In genomic region chr1:157262422-157262821, GRCh38 we compare ENCODE assay signal across 7 cellular contexts.
"Had no signal": no experiment of that assay in that cellular context is flagged by ENCODE, and none has a peak within 500 bp of the region (broad histone marks: within the 10 kb centered on the region; RNA-seq: fewer than 3 reads in every experiment).

No MANE protein-coding gene starts in this region.

- ATAC-seq: GM23338, HCT116, HepG2 had no signal

- H3K36me3 Mint-ChIP-seq: IgD-negative memory B cell had no signal

- H3K9me3 Mint-ChIP-seq: HFFc6 had no signal

- H3K9me3 ChIP-seq: HAP-1 had no signal

- H3K4me3 Mint-ChIP-seq: GM23338, HFFc6, IgD-negative memory B cell had no signal

- H3K4me1 Mint-ChIP-seq: GM23338, IgD-negative memory B cell had no signal

- H3K4me3 ChIP-seq: GM23338, HAP-1 had no signal

- DNase-seq: HFFc6 had no signal

- H3K27ac ChIP-seq: HL-60 had no signal

- H3K27ac Mint-ChIP-seq: GM23338, HFFc6, IgD-negative memory B cell had no signal

- H3K36me3 ChIP-seq: HAP-1 had no signal

- H3K4me1 ChIP-seq: HAP-1 had no signal
